8 cellular contexts compared by ENCODE assay signal in the genomic region with DNA sequence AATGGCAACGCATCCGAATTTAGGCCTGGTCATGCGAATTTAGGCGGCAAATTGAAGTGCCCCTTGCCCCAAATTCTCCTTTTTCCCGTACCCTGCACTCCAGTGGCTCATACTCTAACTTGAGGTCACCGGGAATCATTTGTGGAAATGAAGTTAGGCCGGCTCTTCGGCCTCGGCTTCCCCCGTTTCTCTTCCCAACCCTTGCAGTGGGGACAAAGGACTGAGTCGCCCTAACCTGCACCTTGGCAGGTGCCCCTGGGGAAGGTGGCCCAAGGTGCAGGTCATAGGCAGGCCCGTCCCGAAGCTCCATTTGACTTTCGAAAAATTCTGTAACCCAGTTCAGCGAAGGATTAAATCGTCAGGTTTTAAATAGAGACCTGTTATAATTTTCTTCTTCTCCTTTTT. TPM values are rescaled to one million over a fixed set of nuclear protein-coding genes. Genes with fewer than 3 reads are reported as not detected.
DNase-seq lines count a peak whose midpoint lies in the region; ATAC-seq lines count a peak whose summit lies in the region.

No MANE protein-coding gene starts in this region.

- H3K27ac Mint-ChIP-seq in activated T-cell treated with anti-CD3 and anti-CD28 coated beads, Interleukin-2, amount 50 U/mL, for 24 hours, result peak overlapping the region; percentile 87
- peak overlapping the region; percentile 79 for H3K27ac Mint-ChIP-seq in activated T-helper 1 cell treated with anti-CD3 and anti-CD28 coated beads, Interleukin-12 subunit alpha, Interleukin-12 subunit beta, Interleukin-2, Interleukin-4 antibody, amounts not matched to agents 30 ng/mL and 10 ng/mL and 1 ng/mL, durations not matched to agents 14 hours and 24 hours and 36 hours

- peak overlapping the region; percentile 88 for H3K4me3 Mint-ChIP-seq in activated T-cell treated with anti-CD3 and anti-CD28 coated beads, Interleukin-2, amount 50 U/mL, for 24 hours
- H3K4me3 Mint-ChIP-seq in activated T-helper 1 cell treated with anti-CD3 and anti-CD28 coated beads, Interleukin-12 subunit alpha, Interleukin-12 subunit beta, Interleukin-2, Interleukin-4 antibody, amounts not matched to agents 30 ng/mL and 10 ng/mL and 1 ng/mL, durations not matched to agents 14 hours and 24 hours and 36 hours, result peak overlapping the region; percentile 89

- H3K36me3 Mint-ChIP-seq in activated T-cell treated with anti-CD3 and anti-CD28 coated beads, Interleukin-2, amount 50 U/mL, for 24 hours (ENCODE audit: low read depth), result peaks cover 6% of the 10 kb centered on the region
- H3K36me3 Mint-ChIP-seq in activated T-helper 1 cell treated with anti-CD3 and anti-CD28 coated beads, Interleukin-12 subunit alpha, Interleukin-12 subunit beta, Interleukin-2, Interleukin-4 antibody, amounts not matched to agents 30 ng/mL and 10 ng/mL and 1 ng/mL, durations not matched to agents 14 hours and 24 hours and 36 hours (ENCODE audit: low read depth), result peaks cover 2% of the 10 kb centered on the region

- ATAC-seq in HG03571 (IDR thresholded peaks at IDR 0.05; ENCODE audit: unreplicated experiment), result no peak

- peaks cover 11% of the 10 kb centered on the region for H3K4me1 ChIP-seq in stomach smooth muscle (ENCODE audit: control insufficient read depth, insufficient read depth, low read length)

- H3K4me3 ChIP-seq in iPS-18c (ENCODE audit: insufficient read depth, low read depth, low read length) (peak overlapping the region; percentile 73), stomach smooth muscle (ENCODE audit: low read length in 2 of 2) (peak overlapping the region; percentile 79 to 81)

- H3K27me3 Mint-ChIP-seq in activated T-cell treated with anti-CD3 and anti-CD28 coated beads, Interleukin-2, amount 50 U/mL, for 24 hours, result no peaks in the 10 kb centered on the region
- H3K27me3 Mint-ChIP-seq in activated T-helper 1 cell treated with anti-CD3 and anti-CD28 coated beads, Interleukin-12 subunit alpha, Interleukin-12 subunit beta, Interleukin-2, Interleukin-4 antibody, amounts not matched to agents 30 ng/mL and 10 ng/mL and 1 ng/mL, durations not matched to agents 14 hours and 24 hours and 36 hours (ENCODE audit: insufficient read depth), result no peaks in the 10 kb centered on the region

- H3K9me3 Mint-ChIP-seq in activated T-cell treated with anti-CD3 and anti-CD28 coated beads, Interleukin-2, amount 50 U/mL, for 24 hours, result no peaks in the 10 kb centered on the region
- H3K9me3 Mint-ChIP-seq in activated T-helper 1 cell treated with anti-CD3 and anti-CD28 coated beads, Interleukin-12 subunit alpha, Interleukin-12 subunit beta, Interleukin-2, Interleukin-4 antibody, amounts not matched to agents 30 ng/mL and 10 ng/mL and 1 ng/mL, durations not matched to agents 14 hours and 24 hours and 36 hours, result no peaks in the 10 kb centered on the region

- peak overlapping the region; percentile 82 for H3K27ac ChIP-seq in stomach smooth muscle (ENCODE audit: low read length)

- H3K4me1 Mint-ChIP-seq in activated T-cell treated with anti-CD3 and anti-CD28 coated beads, Interleukin-2, amount 50 U/mL, for 24 hours (ENCODE audit: low read depth), result peaks cover 25% of the 10 kb centered on the region
- peaks cover 36% of the 10 kb centered on the region for H3K4me1 Mint-ChIP-seq in activated T-helper 1 cell treated with anti-CD3 and anti-CD28 coated beads, Interleukin-12 subunit alpha, Interleukin-12 subunit beta, Interleukin-2, Interleukin-4 antibody, amounts not matched to agents 30 ng/mL and 10 ng/mL and 1 ng/mL, durations not matched to agents 14 hours and 24 hours and 36 hours (ENCODE audit: low read depth)

- H3K9ac ChIP-seq in stomach smooth muscle (ENCODE audit: low read length in 2 of 2), result peak overlapping the region; percentile 63 to 87

- H3K9me3 ChIP-seq in iPS-18c (ENCODE audit: control insufficient read depth, insufficient read depth, low read length) (no peaks in the 10 kb centered on the region), stomach smooth muscle (ENCODE audit: control insufficient read depth in 2 of 2, low read length in 2 of 2) (no peaks in the 10 kb centered on the region)

- DNase-seq in activated T-cell treated with anti-CD3 and anti-CD28 coated beads, Interleukin-2, amount 50 U/mL, for 24 hours, result no peak
- no peak for DNase-seq in activated T-cell treated with anti-CD3 and anti-CD28 coated beads, Interleukin-2, amount 50 U/mL, for 1 hour
- DNase-seq in activated T-helper 1 cell treated with anti-CD3 and anti-CD28 coated beads, Interleukin-12 subunit alpha, Interleukin-12 subunit beta, Interleukin-2, Interleukin-4 antibody, amounts not matched to agents 30 ng/mL and 10 ng/mL and 1 ng/mL, durations not matched to agents 14 hours and 24 hours and 36 hours (ENCODE audit: low spot score), result no peak
- no peak for DNase-seq in effector CD4-positive, alpha-beta T cell
- DNase-seq in EL, result no peak

- H3K27me3 ChIP-seq in stomach smooth muscle (ENCODE audit: control insufficient read depth in 1 of 2, insufficient read depth in 2 of 2, low read length in 2 of 2), result no peaks in the 10 kb centered on the region

- intact Hi-C loops in activated T-helper 1 cell treated with anti-CD3 and anti-CD28 coated beads, Interleukin-12 subunit alpha, Interleukin-12 subunit beta, Interleukin-2, Interleukin-4 antibody, amounts not matched to agents 30 ng/mL and 10 ng/mL and 1 ng/mL, durations not matched to agents 14 hours and 24 hours and 36 hours (cut with micrococcal nuclease), result loop anchor here (1.0 to 10.0 kb wide), 10 partner anchors 11 to 1282 kb away; partner anchors contain the start of genes CEP135, CHIC2, EXOC1 and PAICS

- H3K36me3 ChIP-seq in stomach smooth muscle (ENCODE audit: control insufficient read depth in 2 of 2, insufficient read depth in 2 of 2, low read length in 2 of 2), result no peaks in the 10 kb centered on the region

RNA-seq across cellular contexts. Expression of gene SRD5A3, which starts 0.8 kb away (rescaled TPM):
- 32.4 and 33.2 TPM in 2 replicates for total RNA-seq in activated T-helper 1 cell treated with anti-CD3 and anti-CD28 coated beads, Interleukin-12 subunit alpha, Interleukin-12 subunit beta, Interleukin-2, Interleukin-4 antibody, amounts not matched to agents 30 ng/mL and 10 ng/mL and 1 ng/mL, durations not matched to agents 14 hours and 24 hours and 36 hours

RNA-seq across cellular contexts. Expression of gene TMEM165, which starts 48.9 kb away (rescaled TPM):
- total RNA-seq in activated T-helper 1 cell treated with anti-CD3 and anti-CD28 coated beads, Interleukin-12 subunit alpha, Interleukin-12 subunit beta, Interleukin-2, Interleukin-4 antibody, amounts not matched to agents 30 ng/mL and 10 ng/mL and 1 ng/mL, durations not matched to agents 14 hours and 24 hours and 36 hours, result 110 and 112 TPM in 2 replicates
